Comparison of ENCODE assay signal across 8 cellular contexts in the genomic region with DNA sequence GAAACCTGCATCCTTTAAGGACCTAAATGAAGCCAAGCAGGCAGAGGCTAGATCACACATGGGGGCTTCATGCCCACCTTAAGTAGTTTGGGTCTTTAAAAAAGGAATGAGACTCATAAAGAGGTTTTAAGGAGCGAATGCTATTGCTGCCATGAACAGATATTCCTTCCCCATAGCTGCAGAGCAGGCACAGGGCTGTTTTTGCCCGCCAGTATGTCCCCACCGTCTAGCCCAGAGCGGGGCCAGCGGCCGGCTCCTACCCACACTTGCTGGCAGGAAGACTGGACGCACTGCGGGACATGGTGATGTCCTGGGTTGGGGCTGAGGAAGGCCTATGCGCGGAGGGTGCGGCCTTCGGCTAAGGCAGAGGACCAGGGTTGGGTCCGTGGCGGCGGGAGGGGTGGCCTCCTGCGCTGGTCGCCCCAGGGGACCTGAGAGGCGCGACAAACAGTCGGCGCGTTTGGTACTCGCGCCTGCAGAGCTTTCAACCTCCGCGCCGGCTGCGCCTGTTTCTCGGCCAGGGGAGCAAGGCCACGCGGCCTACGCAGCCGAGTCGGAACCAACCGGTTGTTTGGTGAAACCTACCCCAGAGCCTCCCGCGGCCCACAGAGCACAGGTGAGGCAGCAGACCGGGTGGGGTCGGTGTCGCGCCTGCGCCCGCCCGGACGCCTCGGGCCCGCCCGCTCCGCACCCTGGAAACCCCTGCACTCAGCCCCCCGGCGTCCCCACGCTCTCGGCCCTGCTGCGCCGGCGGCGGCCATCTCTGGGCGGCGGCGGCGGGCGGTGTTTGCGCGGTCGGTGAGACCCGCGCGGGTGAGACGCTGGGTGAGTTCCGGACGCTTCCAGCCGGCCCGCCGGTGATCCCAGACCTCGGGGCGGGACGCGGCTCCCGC. TPM values are rescaled to one million over a fixed set of nuclear protein-coding genes. Genes with fewer than 3 reads are reported as not detected.
DNase-seq lines count a peak whose midpoint lies in the region; ATAC-seq and TF ChIP-seq lines count a peak whose summit lies in the region.

Gene FAIM (plus strand): TSS at position 450 of the 893 bp plus-strand sequence. CDS start 10,956 bp downstream, outside the sequence.

- H3K27me3 Mint-ChIP-seq in activated CD8-positive, alpha-beta memory T cell treated with anti-CD3 and anti-CD28 coated beads, Interleukin-2, amount 10 ng/mL, durations not matched to agents 7 days and 5 days: peaks cover 4% of the 10 kb centered on the region
- H3K27me3 Mint-ChIP-seq in endodermal cell (ENCODE audit: insufficient read depth): peaks cover 4% of the 10 kb centered on the region

- H3K9me3 ChIP-seq in BE2C (no peaks in the 10 kb centered on the region), endodermal cell (ENCODE audit: control insufficient read depth, low read length) (no peaks in the 10 kb centered on the region)

- H3K4me3 ChIP-seq in BE2C (ENCODE audit: low read depth, low read length) (peak within 1 kb of the TSS; percentile 85), endodermal cell (ENCODE audit: low read length) (peak within 1 kb of the TSS; percentile 88)

- peak; percentile 84 for DNase-seq in BE2C
- DNase-seq in NCI-H510A treated with DMSO at 0.1 percent for 48 hours (lab: John Stamatoyannopoulos, UW): peak; percentile 22
- peak; percentile 74 for DNase-seq in activated CD8-positive, alpha-beta memory T cell treated with anti-CD3 and anti-CD28 coated beads, Interleukin-2, amount 10 ng/mL, durations not matched to agents 7 days and 5 days
- DNase-seq in endodermal cell: peak; percentile 86
- DNase-seq in mesenteric fat pad (ENCODE audit: low spot score): peak; percentile 91
- DNase-seq in stimulated activated CD8-positive, alpha-beta memory T cell treated with anti-CD3 and anti-CD28 coated beads, Interleukin-15, amount 100 ng/mL, for 24 hours (ENCODE audit: low read depth): peak; percentile 42

- H3K27ac ChIP-seq in endodermal cell (ENCODE audit: low read depth, low read length): peak within 1 kb of the TSS; percentile 18

- peak within 1 kb of the TSS; percentile 81 for H3K4me3 Mint-ChIP-seq in activated CD8-positive, alpha-beta memory T cell treated with anti-CD3 and anti-CD28 coated beads, Interleukin-2, amount 10 ng/mL, durations not matched to agents 7 days and 5 days
- peak within 1 kb of the TSS; percentile 76 for H3K4me3 Mint-ChIP-seq in endodermal cell

- no peak for TF ChIP-seq CTCF in BE2C (IDR thresholded peaks at IDR 0.05; ENCODE audit: low read depth, low read length)
- TF ChIP-seq CTCF in endodermal cell (conservative IDR thresholded peaks at IDR 0.05): no peak

- WGBS in endodermal cell (ENCODE audit: insufficient coverage in 1 of 2, insufficient read length in 1 of 2), 2 experiments: 5% methylated on average over 18 to 79 of the region's 79 CpGs

- H3K36me3 ChIP-seq in BE2C (no peaks in the 10 kb centered on the region), endodermal cell (ENCODE audit: control insufficient read depth, insufficient read depth, low read length) (no peaks in the 10 kb centered on the region)

- H3K27ac Mint-ChIP-seq in activated CD8-positive, alpha-beta memory T cell treated with anti-CD3 and anti-CD28 coated beads, Interleukin-2, amount 10 ng/mL, durations not matched to agents 7 days and 5 days: peak within 1 kb of the TSS; percentile 90
- H3K27ac Mint-ChIP-seq in endodermal cell: peak within 1 kb of the TSS; percentile 86

- H3K27me3 ChIP-seq in BE2C (no peaks in the 10 kb centered on the region), endodermal cell (ENCODE audit: control insufficient read depth, insufficient read depth, low read length, poor library complexity, severe bottlenecking) (no peaks in the 10 kb centered on the region)

- ATAC-seq in GM18907 (IDR thresholded peaks at IDR 0.05; ENCODE audit: unreplicated experiment): peak; percentile 83
- peak; percentile 66 for ATAC-seq in HG03108 (IDR thresholded peaks at IDR 0.05; ENCODE audit: unreplicated experiment)
- peak; percentile 84 for ATAC-seq in activated CD8-positive, alpha-beta memory T cell treated with anti-CD3 and anti-CD28 coated beads, Interleukin-2, amount 10 ng/mL, durations not matched to agents 7 days and 5 days

- H3K4me1 ChIP-seq in BE2C: no peaks in the 10 kb centered on the region
- no peaks in the 10 kb centered on the region for H3K4me1 ChIP-seq in endodermal cell (ENCODE audit: control insufficient read depth, insufficient read depth, low read length)

- H3K4me1 Mint-ChIP-seq in activated CD8-positive, alpha-beta memory T cell treated with anti-CD3 and anti-CD28 coated beads, Interleukin-2, amount 10 ng/mL, durations not matched to agents 7 days and 5 days: peaks cover 17% of the 10 kb centered on the region
- peaks cover 11% of the 10 kb centered on the region for H3K4me1 Mint-ChIP-seq in endodermal cell

- H3K9me3 Mint-ChIP-seq in activated CD8-positive, alpha-beta memory T cell treated with anti-CD3 and anti-CD28 coated beads, Interleukin-2, amount 10 ng/mL, durations not matched to agents 7 days and 5 days (ENCODE audit: low read depth): no peaks in the 10 kb centered on the region
- peaks cover 10% of the 10 kb centered on the region for H3K9me3 Mint-ChIP-seq in endodermal cell

- CTCF ChIA-PET in activated CD8-positive, alpha-beta memory T cell treated with anti-CD3 and anti-CD28 coated beads, Interleukin-2, amount 10 ng/mL, durations not matched to agents 7 days and 5 days (lab: Charles Lee): interaction anchor here (1.6 to 2.4 kb wide), 3 partner anchors 14 to 315 kb away, joined by 3 to 16 read pairs (median 8); partner anchors contain the start of gene CEP70

- H3K9ac ChIP-seq in endodermal cell (ENCODE audit: extremely low read depth, low read length, poor library complexity, severe bottlenecking): peak within 1 kb of the TSS; percentile 68

- H3K36me3 Mint-ChIP-seq in activated CD8-positive, alpha-beta memory T cell treated with anti-CD3 and anti-CD28 coated beads, Interleukin-2, amount 10 ng/mL, durations not matched to agents 7 days and 5 days: peaks cover 11% of the 10 kb centered on the region
- peaks cover 6% of the 10 kb centered on the region for H3K36me3 Mint-ChIP-seq in endodermal cell (ENCODE audit: low read depth)

RNA-seq across cellular contexts. Expression of gene FAIM, which starts in this region (rescaled TPM):
- polyA plus RNA-seq in BE2C (2012; ENCODE audit: insufficient read depth, insufficient read length, low read depth): 13.8 TPM
- total RNA-seq in activated CD8-positive, alpha-beta memory T cell treated with anti-CD3 and anti-CD28 coated beads, Interleukin-2, amount 10 ng/mL, durations not matched to agents 7 days and 5 days: 1 to 10 TPM; 2.2 to 4.7 TPM
- total RNA-seq in endodermal cell (10 to 100 TPM; 12.2 to 17.8 TPM), mesenteric fat pad (20.7 TPM)
- polyA plus RNA-seq in endodermal cell (2013, experiment 1 of 2): 5.3 TPM
- polyA plus RNA-seq in endodermal cell (2013, experiment 2 of 2): 7.5 TPM

Comparison
In these comparisons a context has a peak if more than half of its experiments do, and no peak if none do; other contexts are left out.
1. Peak in every context shown above with its lines: DNase-seq, ATAC-seq, H3K4me3 ChIP-seq and H3K27ac ChIP-seq.
2. DNase-seq: peak in every context shown above with its lines; median percentile 91 in mesenteric fat pad; 86 in endodermal cell; 84 in BE2C; 74 in activated CD8-positive, alpha-beta memory T cell treated with anti-CD3 and anti-CD28 coated beads, Interleukin-2, amount 10 ng/mL, durations not matched to agents 7 days and 5 days; 42 in stimulated activated CD8-positive, alpha-beta memory T cell treated with anti-CD3 and anti-CD28 coated beads, Interleukin-15, amount 100 ng/mL, for 24 hours; 22 in NCI-H510A treated with DMSO at 0.1 percent for 48 hours.